In genomic region chr12:111412007-111412829, GRCh38 we compare ENCODE assay signal across 9 cellular contexts. TPM values are rescaled to one million over a fixed set of nuclear protein-coding genes. Genes with fewer than 3 reads are reported as not detected.
DNase-seq lines count a peak whose midpoint lies in the region; ATAC-seq and TF ChIP-seq lines count a peak whose summit lies in the region.
"Had no signal": no experiment of that assay in that cellular context is flagged by ENCODE, and none has a peak within 500 bp of the region (broad histone marks: within the 10 kb centered on the region; RNA-seq: fewer than 3 reads in every experiment).

No MANE protein-coding gene starts in this region.

- H3K9me3 Mint-ChIP-seq in activated CD4-positive, alpha-beta T cell treated with anti-CD3 and anti-CD28 coated beads, Interleukin-2, amount 10 ng/mL, durations not matched to agents 24 days and 14 days = no peaks in the 10 kb centered on the region
- H3K9me3 Mint-ChIP-seq in activated CD8-positive, alpha-beta T cell treated with anti-CD3 and anti-CD28 coated beads, Interleukin-2, amount 10 ng/mL, durations not matched to agents 7 days and 5 days (ENCODE audit: insufficient read depth) = no peaks in the 10 kb centered on the region

- peak overlapping the region; percentile 64 for H3K4me3 Mint-ChIP-seq in activated CD4-positive, alpha-beta T cell treated with anti-CD3 and anti-CD28 coated beads, Interleukin-2, amount 10 ng/mL, durations not matched to agents 24 days and 14 days
- peak overlapping the region; percentile 12 for H3K4me3 Mint-ChIP-seq in activated CD8-positive, alpha-beta T cell treated with anti-CD3 and anti-CD28 coated beads, Interleukin-2, amount 10 ng/mL, durations not matched to agents 7 days and 5 days

- H3K4me1 Mint-ChIP-seq in activated CD4-positive, alpha-beta T cell treated with anti-CD3 and anti-CD28 coated beads, Interleukin-2, amount 10 ng/mL, durations not matched to agents 24 days and 14 days = peaks cover 59% of the 10 kb centered on the region
- H3K4me1 Mint-ChIP-seq in activated CD8-positive, alpha-beta T cell treated with anti-CD3 and anti-CD28 coated beads, Interleukin-2, amount 10 ng/mL, durations not matched to agents 7 days and 5 days (ENCODE audit: low read depth) = peaks cover 82% of the 10 kb centered on the region

- TF ChIP-seq CTCF in GM20000 (IDR thresholded peaks at IDR 0.05; ENCODE audit: extremely low read depth, missing control alignments) = no peak

- DNase-seq in activated CD4-positive, alpha-beta T cell treated with anti-CD3 and anti-CD28 coated beads, Interleukin-2, amount 10 ng/mL, durations not matched to agents 24 days and 14 days = no peak
- DNase-seq in activated CD4-positive, alpha-beta T cell treated with anti-CD3 and anti-CD28 coated beads for 4 hours = no peak
- no peak for DNase-seq in activated CD8-positive, alpha-beta T cell treated with anti-CD3 and anti-CD28 coated beads, Interleukin-2, amount 10 ng/mL, durations not matched to agents 7 days and 5 days
- peak in 32 of 51 donors; percentile 13 to 76 (median 36) for DNase-seq in hypothalamus (lab: John Stamatoyannopoulos, UW)
- DNase-seq in superior temporal gyrus (ENCODE audit: extremely low spot score) = peak; percentile 55
- no peak for DNase-seq in dedifferentiated amniotic fluid mesenchymal stem cell (ENCODE audit: extremely low spot score)
- DNase-seq in GM20000 (ENCODE audit: low spot score) = no peak
- DNase-seq in NCI-H2196 treated with DMSO at 0.1 percent for 48 hours (lab: John Stamatoyannopoulos, UW; ENCODE audit: unreplicated experiment) = no peak
- DNase-seq: NCI-H1105 treated with DMSO at 0.1 percent for 48 hours had no signal

- CTCF ChIA-PET in activated CD8-positive, alpha-beta T cell treated with anti-CD3 and anti-CD28 coated beads, Interleukin-2, amount 10 ng/mL, durations not matched to agents 7 days and 5 days (lab: Charles Lee) = interaction anchor here (1.3 to 24.7 kb wide), 12 partner anchors 7 to 39 kb away, joined by 3 to 1088 read pairs (median 8); no protein-coding TSS in a partner anchor

- intact Hi-C loops in activated CD4-positive, alpha-beta T cell treated with anti-CD3 and anti-CD28 coated beads, Interleukin-2, amount 10 ng/mL, durations not matched to agents 24 days and 14 days (cut with micrococcal nuclease) = no loop called here

- H3K27me3 Mint-ChIP-seq in activated CD4-positive, alpha-beta T cell treated with anti-CD3 and anti-CD28 coated beads, Interleukin-2, amount 10 ng/mL, durations not matched to agents 24 days and 14 days = no peaks in the 10 kb centered on the region
- H3K27me3 Mint-ChIP-seq in activated CD8-positive, alpha-beta T cell treated with anti-CD3 and anti-CD28 coated beads, Interleukin-2, amount 10 ng/mL, durations not matched to agents 7 days and 5 days (ENCODE audit: low read depth) = no peaks in the 10 kb centered on the region

- ATAC-seq in activated CD8-positive, alpha-beta T cell treated with anti-CD3 and anti-CD28 coated beads, Interleukin-2, amount 10 ng/mL, durations not matched to agents 7 days and 5 days = peak; percentile 59

- peaks cover 39% of the 10 kb centered on the region for H3K36me3 Mint-ChIP-seq in activated CD4-positive, alpha-beta T cell treated with anti-CD3 and anti-CD28 coated beads, Interleukin-2, amount 10 ng/mL, durations not matched to agents 24 days and 14 days (ENCODE audit: low read depth)
- H3K36me3 Mint-ChIP-seq in activated CD8-positive, alpha-beta T cell treated with anti-CD3 and anti-CD28 coated beads, Interleukin-2, amount 10 ng/mL, durations not matched to agents 7 days and 5 days (ENCODE audit: low read depth) = peaks cover 46% of the 10 kb centered on the region

- POLR2A ChIA-PET in activated CD8-positive, alpha-beta T cell treated with anti-CD3 and anti-CD28 coated beads, Interleukin-2, amount 10 ng/mL, durations not matched to agents 7 days and 5 days (lab: Charles Lee) = interaction anchor here (0.6 to 1.6 kb wide), 11 partner anchors 9 to 1696 kb away, joined by 3 to 6 read pairs (median 4); partner anchors contain the start of genes ACAD10 and BRAP

- peak overlapping the region; percentile 85 for H3K27ac Mint-ChIP-seq in activated CD4-positive, alpha-beta T cell treated with anti-CD3 and anti-CD28 coated beads, Interleukin-2, amount 10 ng/mL, durations not matched to agents 24 days and 14 days
- H3K27ac Mint-ChIP-seq in activated CD8-positive, alpha-beta T cell treated with anti-CD3 and anti-CD28 coated beads, Interleukin-2, amount 10 ng/mL, durations not matched to agents 7 days and 5 days = peak overlapping the region; percentile 91

RNA-seq across cellular contexts. Expression of gene SH2B3, which starts 6.5 kb away (rescaled TPM):
- 43.4 and 44.1 TPM in 2 replicates for total RNA-seq in activated CD4-positive, alpha-beta T cell treated with anti-CD3 and anti-CD28 coated beads, Interleukin-2, amount 10 ng/mL, durations not matched to agents 24 days and 14 days
- 10 to 100 TPM; 49.9 to 50.9 TPM for total RNA-seq in activated CD8-positive, alpha-beta T cell treated with anti-CD3 and anti-CD28 coated beads, Interleukin-2, amount 10 ng/mL, durations not matched to agents 7 days and 5 days

RNA-seq across cellular contexts. Expression of gene PHETA1, which starts 43.3 kb away (rescaled TPM):
- total RNA-seq in activated CD4-positive, alpha-beta T cell treated with anti-CD3 and anti-CD28 coated beads, Interleukin-2, amount 10 ng/mL, durations not matched to agents 24 days and 14 days = 2.3 and 3.0 TPM in 2 replicates
- total RNA-seq in activated CD8-positive, alpha-beta T cell treated with anti-CD3 and anti-CD28 coated beads, Interleukin-2, amount 10 ng/mL, durations not matched to agents 7 days and 5 days = 1 to 10 TPM; 1.1 to 1.7 TPM

Comparison
In these comparisons a context has a peak if more than half of its experiments do, and no peak if none do; other contexts are left out.
1. DNase-seq: peak in hypothalamus (32 of 51) and superior temporal gyrus (single experiment); none in activated CD4-positive, alpha-beta T cell treated with anti-CD3 and anti-CD28 coated beads, Interleukin-2, amount 10 ng/mL, durations not matched to agents 24 days and 14 days (single experiment), activated CD4-positive, alpha-beta T cell treated with anti-CD3 and anti-CD28 coated beads for 4 hours (0 of 2), activated CD8-positive, alpha-beta T cell treated with anti-CD3 and anti-CD28 coated beads, Interleukin-2, amount 10 ng/mL, durations not matched to agents 7 days and 5 days (single experiment), dedifferentiated amniotic fluid mesenchymal stem cell (single experiment), GM20000 (single experiment) and NCI-H2196 treated with DMSO at 0.1 percent for 48 hours (single experiment).